1 cellular context compared by ENCODE assay signal in the genomic region with DNA sequence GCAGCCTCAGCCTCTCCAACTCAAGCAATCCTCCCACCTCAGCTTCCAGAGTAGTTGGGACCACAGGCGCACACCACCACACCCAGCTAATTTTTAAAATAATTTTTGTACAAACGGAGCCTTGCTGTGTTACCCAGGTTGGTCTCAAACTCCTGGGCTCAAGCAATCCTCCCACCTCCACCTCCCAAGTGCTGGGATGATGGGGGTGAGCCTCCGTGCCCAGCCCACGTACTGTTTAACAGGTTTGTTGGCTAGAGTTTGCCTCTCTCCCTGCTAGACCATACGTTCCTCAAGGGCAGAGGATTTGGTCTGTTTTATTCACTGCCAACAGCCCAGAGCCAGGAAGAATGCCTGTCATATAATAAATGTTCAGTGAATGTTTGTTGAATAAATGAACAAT.
TF ChIP-seq lines count a peak whose summit lies in the region.

No MANE protein-coding gene starts in this region.

TF ChIP-seq in HEK293, 187 proteins besides CTCF, POLR2A, EP300 and RAD21:
- TF ChIP-seq ZNF10 (tag by site-specific recombination; IDR thresholded peaks at IDR 0.05) = no peak
- TF ChIP-seq, protein P1, sequence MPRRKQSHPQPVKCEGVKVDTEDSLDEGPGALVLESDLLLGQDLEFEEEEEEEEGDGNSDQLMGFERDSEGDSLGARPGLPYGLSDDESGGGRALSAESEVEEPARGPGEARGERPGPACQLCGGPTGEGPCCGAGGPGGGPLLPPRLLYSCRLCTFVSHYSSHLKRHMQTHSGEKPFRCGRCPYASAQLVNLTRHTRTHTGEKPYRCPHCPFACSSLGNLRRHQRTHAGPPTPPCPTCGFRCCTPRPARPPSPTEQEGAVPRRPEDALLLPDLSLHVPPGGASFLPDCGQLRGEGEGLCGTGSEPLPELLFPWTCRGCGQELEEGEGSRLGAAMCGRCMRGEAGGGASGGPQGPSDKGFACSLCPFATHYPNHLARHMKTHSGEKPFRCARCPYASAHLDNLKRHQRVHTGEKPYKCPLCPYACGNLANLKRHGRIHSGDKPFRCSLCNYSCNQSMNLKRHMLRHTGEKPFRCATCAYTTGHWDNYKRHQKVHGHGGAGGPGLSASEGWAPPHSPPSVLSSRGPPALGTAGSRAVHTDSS (tag by site-specific recombination; IDR thresholded peaks at IDR 0.05) = no peak
- TF ChIP-seq ZFHX2 (tag by site-specific recombination; conservative IDR thresholded peaks at IDR 0.05) = peak; percentile 57
- peak; percentile 58; the same call in 1 of the 2 replicates for TF ChIP-seq EGR2 (tag by site-specific recombination; IDR thresholded peaks at IDR 0.05; ENCODE audit: low read depth)
- TF ChIP-seq, protein P2, sequence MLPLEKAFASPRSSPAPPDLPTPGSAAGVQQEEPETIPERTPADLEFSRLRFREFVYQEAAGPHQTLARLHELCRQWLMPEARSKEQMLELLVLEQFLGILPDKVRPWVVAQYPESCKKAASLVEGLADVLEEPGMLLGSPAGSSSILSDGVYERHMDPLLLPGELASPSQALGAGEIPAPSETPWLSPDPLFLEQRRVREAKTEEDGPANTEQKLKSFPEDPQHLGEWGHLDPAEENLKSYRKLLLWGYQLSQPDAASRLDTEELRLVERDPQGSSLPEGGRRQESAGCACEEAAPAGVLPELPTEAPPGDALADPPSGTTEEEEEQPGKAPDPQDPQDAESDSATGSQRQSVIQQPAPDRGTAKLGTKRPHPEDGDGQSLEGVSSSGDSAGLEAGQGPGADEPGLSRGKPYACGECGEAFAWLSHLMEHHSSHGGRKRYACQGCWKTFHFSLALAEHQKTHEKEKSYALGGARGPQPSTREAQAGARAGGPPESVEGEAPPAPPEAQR (tag by site-specific recombination; IDR thresholded peaks at IDR 0.05) = no peak
